8 cellular contexts compared by ENCODE assay signal in genomic region chr9:95317893-95318211, GRCh38. TPM values are rescaled to one million over a fixed set of nuclear protein-coding genes. Genes with fewer than 3 reads are reported as not detected.
DNase-seq lines count a peak whose midpoint lies in the region; ATAC-seq and TF ChIP-seq lines count a peak whose summit lies in the region.

No MANE protein-coding gene starts in this region.

- peak overlapping the region; percentile 75 to 95 (median 89) for H3K27ac Mint-ChIP-seq in naive thymus-derived CD4-positive, alpha-beta T cell

- no peaks in the 10 kb centered on the region for H3K36me3 Mint-ChIP-seq in naive thymus-derived CD4-positive, alpha-beta T cell

- intact Hi-C loops in colonic mucosa (cut with DNase I): loop anchor here (10.0 kb wide), 1 partner anchor 187 kb away; no protein-coding TSS in a partner anchor
- intact Hi-C loops in naive thymus-derived CD4-positive, alpha-beta T cell (cut with micrococcal nuclease): loop anchor here (1.0 to 5.0 kb wide), 9 partner anchors 129 to 1534 kb away; partner anchors contain the start of genes ERCC6L2 (in 2 of the 2), AOPEP (in 1 of the 2), ZNF169 (in 1 of the 2) and ZNF782 (in 1 of the 2)
- intact Hi-C loops in left colon (cut with DNase I, micrococcal nuclease): no loop called here

- peak overlapping the region; percentile 96 for H3K27ac ChIP-seq in colonic mucosa
- H3K27ac ChIP-seq in naive thymus-derived CD4-positive, alpha-beta T cell (ENCODE audit: low read depth, low read length): peak overlapping the region; percentile 91

- no peaks in the 10 kb centered on the region for H3K9me3 ChIP-seq in colonic mucosa
- no peaks in the 10 kb centered on the region for H3K9me3 ChIP-seq in naive thymus-derived CD4-positive, alpha-beta T cell (ENCODE audit: control insufficient read depth in 2 of 3, low read length in 3 of 3)

- H3K27me3 ChIP-seq in colonic mucosa: no peaks in the 10 kb centered on the region
- H3K27me3 ChIP-seq in naive thymus-derived CD4-positive, alpha-beta T cell (ENCODE audit: control insufficient read depth in 2 of 2, insufficient read depth in 2 of 2, low read length in 2 of 2): no peaks in the 10 kb centered on the region

- DNase-seq in AG10803 (ENCODE audit: low read depth): no peak
- DNase-seq in LNCaP clone FGC (ENCODE audit: low read depth): no peak
- DNase-seq in colonic mucosa: no peak
- DNase-seq in naive thymus-derived CD4-positive, alpha-beta T cell: no peak
- DNase-seq in left colon: no peak
- no peak for DNase-seq in UCSD-AML1 (lab: John Stamatoyannopoulos, UW; ENCODE audit: unreplicated experiment)
- DNase-seq in left lobe of liver (ENCODE audit: low spot score): no peak

- no peaks in the 10 kb centered on the region for H3K4me1 ChIP-seq in colonic mucosa
- peaks cover 3 to 7% of the 10 kb centered on the region in 2 donors for H3K4me1 ChIP-seq in naive thymus-derived CD4-positive, alpha-beta T cell (ENCODE audit: control insufficient read depth in 2 of 2, insufficient read depth in 2 of 2, low read length in 2 of 2)

- H3K9me3 Mint-ChIP-seq in naive thymus-derived CD4-positive, alpha-beta T cell: peaks cover 0 to under 1% (median 0%) of the 10 kb centered on the region in 11 donors

- H3K4me1 Mint-ChIP-seq in naive thymus-derived CD4-positive, alpha-beta T cell: peaks cover 8 to 30% (median 20%) of the 10 kb centered on the region in 7 donors

- no peak for ATAC-seq in naive thymus-derived CD4-positive, alpha-beta T cell
- no peak for ATAC-seq in left colon
- no peak for ATAC-seq in HG02588 (IDR thresholded peaks at IDR 0.05; ENCODE audit: unreplicated experiment)
- no peak for ATAC-seq in left lobe of liver

- H3K27me3 Mint-ChIP-seq in naive thymus-derived CD4-positive, alpha-beta T cell: peaks cover 0 to 22% (median 0%) of the 10 kb centered on the region in 5 donors

- TF ChIP-seq CTCF in AG10803 (conservative IDR thresholded peaks at IDR 0.05; ENCODE audit: low read length) (no peak), LNCaP clone FGC (IDR thresholded peaks at IDR 0.05; ENCODE audit: control insufficient read depth, extremely low read depth, insufficient read depth) (no peak), colonic mucosa (IDR thresholded peaks at IDR 0.05) (no peak)

- H3K9ac ChIP-seq in colonic mucosa (ENCODE audit: low read depth in 2 of 2, low read length in 2 of 2): peak overlapping the region; percentile 77 to 90

- peak overlapping the region; percentile 78 to 95 (median 92) for H3K4me3 Mint-ChIP-seq in naive thymus-derived CD4-positive, alpha-beta T cell

- POLR2A ChIA-PET in naive thymus-derived CD4-positive, alpha-beta T cell (lab: Charles Lee): interaction anchor here (0.9 kb wide), 1 partner anchor 9 kb away, joined by 3 read pairs; no protein-coding TSS in a partner anchor

- H3K36me3 ChIP-seq in colonic mucosa: no peaks in the 10 kb centered on the region
- peaks cover 0 to 4% (median 0%) of the 10 kb centered on the region in 3 experiments for H3K36me3 ChIP-seq in naive thymus-derived CD4-positive, alpha-beta T cell (ENCODE audit: control insufficient read depth in 2 of 3, insufficient read depth in 3 of 3, low read length in 3 of 3)

- H3K4me3 ChIP-seq in AG10803 (ENCODE audit: low read length) (peak overlapping the region; percentile 98), LNCaP clone FGC (ENCODE audit: low read depth, low read length) (peak overlapping the region; percentile 94), colonic mucosa (peak overlapping the region; percentile 97)
- peak overlapping the region; percentile 85 for H3K4me3 ChIP-seq in naive thymus-derived CD4-positive, alpha-beta T cell (ENCODE audit: low read length)

- CTCF ChIA-PET in naive thymus-derived CD4-positive, alpha-beta T cell (lab: Charles Lee): interaction anchor here (1.1 kb wide), 1 partner anchor 17 kb away, joined by 3 read pairs; no protein-coding TSS in a partner anchor

RNA-seq across cellular contexts. Expression of gene FANCC, which starts 0.3 kb away (rescaled TPM):
- 10 to 100 TPM; 10.5 to 23.6 TPM for total RNA-seq in colonic mucosa
- 10 to 100 TPM in 2 of 5 experiments, 1 to 10 TPM in 3; 5.7 to 14.6 (median 7.9) TPM for total RNA-seq in naive thymus-derived CD4-positive, alpha-beta T cell
- polyA plus RNA-seq in naive thymus-derived CD4-positive, alpha-beta T cell: 1 to 10 TPM; 3.1 to 4.0 TPM
- total RNA-seq in left colon: 10 to 100 TPM; 12.7 to 13.8 TPM
- 29.2 TPM for total RNA-seq in left lobe of liver

Comparison
In these comparisons a context has a peak if more than half of its experiments do, and no peak if none do; other contexts are left out.
1. intact Hi-C loops: an anchor here in colonic mucosa (10.0 kb wide) and naive thymus-derived CD4-positive, alpha-beta T cell (1.0 to 5.0 kb wide); none called in left colon.